11 cellular contexts compared by ENCODE assay signal in the genomic region with DNA sequence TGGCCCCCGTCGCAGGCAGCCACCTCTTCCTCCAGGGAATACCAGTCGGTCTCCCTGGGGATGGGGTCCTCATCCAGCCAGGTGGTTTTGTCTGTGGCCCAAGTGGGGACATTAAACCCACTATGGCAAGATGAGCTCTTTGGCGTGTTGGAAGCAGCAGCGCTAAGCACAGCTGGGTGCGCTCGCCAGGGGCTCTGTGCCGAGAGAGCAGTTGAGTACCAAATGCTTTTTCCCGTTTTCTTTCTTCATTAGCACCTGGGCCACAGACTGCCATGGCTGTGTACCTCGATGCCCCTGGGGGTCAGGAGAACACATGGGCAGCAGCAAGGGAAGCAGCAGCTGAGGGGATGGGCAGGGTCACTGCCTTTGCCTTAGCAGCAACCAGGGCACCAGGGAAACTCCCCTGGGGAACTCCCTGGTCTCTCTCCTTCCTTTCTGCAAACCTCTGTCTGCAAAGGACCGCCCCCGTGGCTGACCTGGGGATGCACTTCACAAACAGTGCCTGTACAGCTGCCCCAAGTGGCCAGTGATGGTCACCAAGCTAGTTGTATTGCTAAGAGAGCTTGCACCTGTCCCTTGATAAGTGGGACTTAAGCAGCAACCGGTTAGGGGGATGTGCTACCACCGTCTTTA. TPM values are rescaled to one million over a fixed set of nuclear protein-coding genes. Genes with fewer than 3 reads are reported as not detected.
DNase-seq lines count a peak whose midpoint lies in the region; ATAC-seq and TF ChIP-seq lines count a peak whose summit lies in the region.
"Had no signal": no experiment of that assay in that cellular context is flagged by ENCODE, and none has a peak within 500 bp of the region (broad histone marks: within the 10 kb centered on the region; RNA-seq: fewer than 3 reads in every experiment).

No MANE protein-coding gene starts in this region.

- no peaks in the 10 kb centered on the region for H3F3A ChIP-seq in SK-N-SH (replicated peaks; ENCODE audit: insufficient read depth)

- CTCF ChIA-PET in SK-N-SH (lab: Yijun Ruan, JAX), result no interaction called here

- TF ChIP-seq RAD21 in SK-N-SH (IDR thresholded peaks at IDR 0.05; ENCODE audit: low read length), result no peak

- no peak overlapping the region for H3K4me3 Mint-ChIP-seq in activated T-cell treated with anti-CD3 and anti-CD28 coated beads, Interleukin-2, amount 50 U/mL, for 72 hours
- H3K4me3 Mint-ChIP-seq in natural killer cell, result no peak overlapping the region

- H3K79me2 ChIP-seq in SK-N-SH (ENCODE audit: insufficient read depth), result no peaks in the 10 kb centered on the region

- H3K36me3 ChIP-seq in SK-N-SH (replicated peaks in 1 of 2; ENCODE audit: control insufficient read depth in 1 of 2, insufficient read depth in 2 of 2, low read length in 1 of 2), result no peaks in the 10 kb centered on the region

- ATAC-seq in activated T-cell treated with anti-CD3 and anti-CD28 coated beads, Interleukin-2, amount 50 U/mL, for 72 hours (replicated peaks in 1 of 2), result peak; percentile 51 to 72
- ATAC-seq in GM21717 (IDR thresholded peaks at IDR 0.05; ENCODE audit: unreplicated experiment) (peak; percentile 96), HG03565 (IDR thresholded peaks at IDR 0.05; ENCODE audit: unreplicated experiment) (peak; percentile 91), natural killer cell (peak; percentile 75 to 98 (median 96))
- ATAC-seq: left colon had no signal

- TF ChIP-seq EP300 in SK-N-SH (IDR thresholded peaks at IDR 0.05; ENCODE audit: borderline replicate concordance in 1 of 2, low read depth in 1 of 2, low read length in 1 of 2), result no peak

- H2AFZ ChIP-seq in SK-N-SH (ENCODE audit: low read depth), result no peak overlapping the region

- no peaks in the 10 kb centered on the region for H3K9me3 Mint-ChIP-seq in activated T-cell treated with anti-CD3 and anti-CD28 coated beads, Interleukin-2, amount 50 U/mL, for 72 hours
- H3K9me3 Mint-ChIP-seq in natural killer cell, result no peaks in the 10 kb centered on the region

- H3K9ac ChIP-seq in SK-N-SH, result no peak overlapping the region

- 51% methylated on average over 14 of the region's 14 CpGs for WGBS in SK-N-SH (ENCODE audit: low lambda C conversion rate)

- no peaks in the 10 kb centered on the region for H3K9me3 ChIP-seq in SK-N-SH

- peaks cover 9% of the 10 kb centered on the region for H3K4me1 Mint-ChIP-seq in activated T-cell treated with anti-CD3 and anti-CD28 coated beads, Interleukin-2, amount 50 U/mL, for 72 hours (ENCODE audit: low read depth)
- H3K4me1 Mint-ChIP-seq in natural killer cell, result peaks cover 4 to 9% of the 10 kb centered on the region in 2 donors

- H3K27me3 Mint-ChIP-seq in activated T-cell treated with anti-CD3 and anti-CD28 coated beads, Interleukin-2, amount 50 U/mL, for 72 hours (ENCODE audit: low read depth), result no peaks in the 10 kb centered on the region
- H3K27me3 Mint-ChIP-seq in natural killer cell (ENCODE audit: low read depth in 2 of 2), result no peaks in the 10 kb centered on the region
- H3K27me3 Mint-ChIP-seq: CD4-positive, CD25-positive, alpha-beta regulatory T cell had no signal

- H3K4me2 ChIP-seq in SK-N-SH, result no peak overlapping the region

- H3K27ac ChIP-seq in substantia nigra (ENCODE audit: low read depth, low read length, poor library complexity, severe bottlenecking) (no peak overlapping the region), SK-N-SH (ENCODE audit: low read depth in 2 of 2, low read length in 1 of 2) (no peak overlapping the region)

- no peaks in the 10 kb centered on the region for H4K20me1 ChIP-seq in SK-N-SH (ENCODE audit: insufficient read depth)

- TF ChIP-seq CTCF in natural killer cell (IDR thresholded peaks at IDR 0.05), result no peak
- no peak for TF ChIP-seq CTCF in SK-N-SH (IDR thresholded peaks at IDR 0.05)

- POLR2A ChIA-PET in SK-N-SH (lab: Yijun Ruan, JAX), result no interaction called here

- no peaks in the 10 kb centered on the region for H3K27me3 ChIP-seq in SK-N-SH (ENCODE audit: insufficient read depth)

- intact Hi-C loops in natural killer cell (cut with micrococcal nuclease), result no loop called here

- DNase-seq in activated T-cell treated with anti-CD3 and anti-CD28 coated beads, Interleukin-2, amount 50 U/mL, for 72 hours, result peak; percentile 13 to 35
- DNase-seq in activated T-cell treated with anti-CD3 and anti-CD28 coated beads, Interleukin-2, amount 50 U/mL, for 1 hour, result no peak
- DNase-seq in natural killer cell (peak; percentile 27), 8988T (no peak), substantia nigra (lab: John Stamatoyannopoulos, UW) (no peak), SK-N-SH (no peak)
- DNase-seq: NCI-H2081 treated with DMSO at 0.1 percent for 48 hours had no signal

- no peaks in the 10 kb centered on the region for H3K4me1 ChIP-seq in SK-N-SH (ENCODE audit: control insufficient read depth in 1 of 2, insufficient read depth in 2 of 2, low read depth in 1 of 2, low read length in 1 of 2)

- no peak overlapping the region for H3K27ac Mint-ChIP-seq in activated T-cell treated with anti-CD3 and anti-CD28 coated beads, Interleukin-2, amount 50 U/mL, for 72 hours
- peak overlapping the region; percentile 23 to 61 for H3K27ac Mint-ChIP-seq in natural killer cell

- H3K36me3 Mint-ChIP-seq in activated T-cell treated with anti-CD3 and anti-CD28 coated beads, Interleukin-2, amount 50 U/mL, for 72 hours (ENCODE audit: insufficient read depth in 2 of 2), result peaks cover 0 to 6% of the 10 kb centered on the region in 2 donors
- no peaks in the 10 kb centered on the region for H3K36me3 Mint-ChIP-seq in natural killer cell
- H3K36me3 Mint-ChIP-seq: CD4-positive, CD25-positive, alpha-beta regulatory T cell had no signal

- H3K4me3 ChIP-seq in SK-N-SH (ENCODE audit: low read depth in 2 of 2, low read length in 1 of 2), result no peak overlapping the region

- H3K9me2 ChIP-seq in SK-N-SH, result no peaks in the 10 kb centered on the region

TF ChIP-seq in SK-N-SH, 30 proteins besides CTCF, POLR2A, EP300 and RAD21:
- TF ChIP-seq MXI1 (IDR thresholded peaks at IDR 0.05; ENCODE audit: low read depth, low read length) (no peak), ELF1 (IDR thresholded peaks at IDR 0.05) (no peak)

RNA-seq across cellular contexts. Expression of a gene that starts 31.1 kb away (rescaled TPM):
- 1 to 10 TPM; 1.9 to 7.1 TPM for total RNA-seq in activated T-cell treated with anti-CD3 and anti-CD28 coated beads, Interleukin-2, amount 50 U/mL, for 72 hours
- total RNA-seq in natural killer cell, result 1 to 10 TPM; 2.0 to 5.4 (median 2.6) TPM
- not detected in 2 replicates for polyA plus RNA-seq in SK-N-SH (2012; rRNA removed)
- 0.01 TPM in 1 of 2 replicates, not detected in the other for polyA plus RNA-seq in SK-N-SH (2012; cell fraction: cytosol; rRNA removed)
- polyA plus RNA-seq in SK-N-SH (2012; cell fraction: nucleus; rRNA removed), result 0.04 TPM in 1 of 2 replicates, not detected in the other

Comparison
In these comparisons a context has a peak if more than half of its experiments do, and no peak if none do; other contexts are left out.
1. DNase-seq: peak in activated T-cell treated with anti-CD3 and anti-CD28 coated beads, Interleukin-2, amount 50 U/mL, for 72 hours (2 of 2) and natural killer cell (single experiment); none in activated T-cell treated with anti-CD3 and anti-CD28 coated beads, Interleukin-2, amount 50 U/mL, for 1 hour (single experiment), 8988T (single experiment), substantia nigra (0 of 49) and SK-N-SH (single experiment).
2. Peak in every context shown above with its lines, with median percentiles within 50 percentile points of each other: ATAC-seq.